Comparison of ENCODE assay signal across 9 cellular contexts in genomic region chr3:31704651-31705179, GRCh38.
DNase-seq lines count a peak whose midpoint lies in the region; ATAC-seq and TF ChIP-seq lines count a peak whose summit lies in the region.
"Had no signal": no experiment of that assay in that cellular context is flagged by ENCODE, and none has a peak within 500 bp of the region (broad histone marks: within the 10 kb centered on the region; RNA-seq: fewer than 3 reads in every experiment).

No MANE protein-coding gene starts in this region.

- 26% methylated on average over 7 of the region's 7 CpGs for WGBS in suprapubic skin

- H3K27me3 Mint-ChIP-seq in progenitor cell of endocrine pancreas = no peaks in the 10 kb centered on the region

- no peaks in the 10 kb centered on the region for H3K27me3 ChIP-seq in suprapubic skin

- H3K36me3 Mint-ChIP-seq in progenitor cell of endocrine pancreas (ENCODE audit: insufficient read depth) = peaks cover 10% of the 10 kb centered on the region
- H3K36me3 Mint-ChIP-seq: activated naive CD8-positive, alpha-beta T cell had no signal

- H3K4me1 ChIP-seq in suprapubic skin = peaks cover 8% of the 10 kb centered on the region

- no peak overlapping the region for H3K27ac ChIP-seq in suprapubic skin

- no peak for TF ChIP-seq CTCF in choroid plexus epithelial cell (conservative IDR thresholded peaks at IDR 0.05; ENCODE audit: low read depth, low read length)
- no peak for TF ChIP-seq CTCF in progenitor cell of endocrine pancreas (IDR thresholded peaks at IDR 0.05; ENCODE audit: unreplicated experiment)
- TF ChIP-seq CTCF in suprapubic skin (IDR thresholded peaks at IDR 0.05) = no peak

- peak; percentile 36 for DNase-seq in CD1c-positive myeloid dendritic cell (ENCODE audit: extremely low spot score)
- peak; percentile 44 for DNase-seq in choroid plexus epithelial cell (ENCODE audit: low read depth)
- no peak for DNase-seq in progenitor cell of endocrine pancreas (ENCODE audit: low spot score, unreplicated experiment)
- no peak for DNase-seq in suprapubic skin (ENCODE audit: low spot score in 2 of 2)
- DNase-seq in Kasumi-1 (lab: John Stamatoyannopoulos, UW) = no peak
- DNase-seq in G401 (ENCODE audit: low spot score) = no peak

- H3K36me3 ChIP-seq in suprapubic skin = no peaks in the 10 kb centered on the region

- TF ChIP-seq POLR2A in suprapubic skin (IDR thresholded peaks at IDR 0.05) = no peak

- in situ Hi-C loops in G401 (cut with HindIII; ENCODE audit: low sequenced_read_pairs) = no loop called here

- no peaks in the 10 kb centered on the region for H3K9me3 ChIP-seq in suprapubic skin

- ATAC-seq in HG03439 (IDR thresholded peaks at IDR 0.05; ENCODE audit: unreplicated experiment) = no peak

- H3K4me3 ChIP-seq in choroid plexus epithelial cell (ENCODE audit: low read depth, low read length) (no peak overlapping the region), suprapubic skin (no peak overlapping the region)

- H3K27ac Mint-ChIP-seq in progenitor cell of endocrine pancreas = peak overlapping the region; percentile 80
- H3K27ac Mint-ChIP-seq: activated naive CD8-positive, alpha-beta T cell had no signal

- no peak overlapping the region for H3K4me3 Mint-ChIP-seq in progenitor cell of endocrine pancreas (ENCODE audit: low read depth)
- H3K4me3 Mint-ChIP-seq: activated naive CD8-positive, alpha-beta T cell had no signal

- no peaks in the 10 kb centered on the region for H3K4me1 Mint-ChIP-seq in progenitor cell of endocrine pancreas (ENCODE audit: low read depth)

- no peak for TF ChIP-seq RAD21 in Ishikawa (IDR thresholded peaks at IDR 0.05; ENCODE audit: low read depth)

- H3K9me3 Mint-ChIP-seq in progenitor cell of endocrine pancreas (ENCODE audit: low read depth) = no peaks in the 10 kb centered on the region

- TF ChIP-seq EP300 in Ishikawa (IDR thresholded peaks at IDR 0.05; ENCODE audit: borderline replicate concordance) = no peak
- TF ChIP-seq EP300 in suprapubic skin (IDR thresholded peaks at IDR 0.05) = no peak

TF ChIP-seq in Ishikawa, 13 proteins besides CTCF, POLR2A, EP300 and RAD21:
- 0 out of 2 replicates have a peak, but pooled peaks have one; percentile 18 for TF ChIP-seq NFIC (IDR thresholded peaks at IDR 0.05)
- TF ChIP-seq ZBTB7A (IDR thresholded peaks at IDR 0.05; ENCODE audit: low read depth) = no peak

Comparison
In these comparisons a context has a peak if more than half of its experiments do, and no peak if none do; other contexts are left out.
1. DNase-seq: peak in CD1c-positive myeloid dendritic cell (single experiment) and choroid plexus epithelial cell (single experiment); none in progenitor cell of endocrine pancreas (single experiment), suprapubic skin (0 of 2), Kasumi-1 (0 of 2) and G401 (single experiment).